In the genomic region with DNA sequence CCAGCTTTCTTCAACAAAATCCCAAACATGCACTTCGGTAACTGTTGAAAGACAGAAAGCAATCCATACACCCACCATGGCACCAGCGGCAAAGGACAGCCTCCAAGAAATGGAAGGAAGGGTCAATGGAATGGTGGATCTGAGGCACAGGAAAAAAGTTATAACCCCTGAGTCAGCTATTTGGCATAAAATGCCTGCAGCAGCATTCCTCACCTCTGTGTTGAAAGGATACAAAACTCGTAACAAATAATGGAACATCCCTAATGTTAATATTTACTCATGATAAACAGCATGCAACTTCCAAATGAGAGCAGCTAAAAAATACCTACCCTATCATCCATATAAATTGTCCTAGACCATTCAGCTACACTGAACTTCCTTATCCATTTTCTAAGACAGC, we compare ENCODE assay signal across 22 cellular contexts.
"Had no signal": no experiment of that assay in that cellular context is flagged by ENCODE, and none has a peak within 500 bp of the region (broad histone marks: within the 10 kb centered on the region; RNA-seq: fewer than 3 reads in every experiment).

No MANE protein-coding gene starts in this region.

- H3K36me3 ChIP-seq: breast epithelium, left ventricle myocardium inferior had no signal

- DNase-seq: activated CD4-positive, alpha-beta T cell treated with anti-CD3 and anti-CD28 coated beads, Interleukin-2, amount 10 ng/mL, durations not matched to agents 24 days and 14 days; activated CD4-positive, CD25-positive, alpha-beta regulatory T cell; activated CD8-positive, alpha-beta memory T cell treated with anti-CD3 and anti-CD28 coated beads for 24 hours; activated naive CD4-positive, alpha-beta T cell treated with Interleukin-2 at 50 U/mL for 16 hours; anterior cingulate cortex; effector memory CD4-positive, alpha-beta T cell; erythroblast; heart right ventricle; left ventricle myocardium inferior; naive thymus-derived CD8-positive, alpha-beta T cell; retina; stimulated activated CD4-positive, alpha-beta T cell treated with anti-CD3 and anti-CD28 coated beads, Interleukin-2, amount 100 ng/mL, for 48 hours; T-helper 2 cell had no signal

- H3K4me3 Mint-ChIP-seq: activated CD4-positive, alpha-beta T cell treated with anti-CD3 and anti-CD28 coated beads, Interleukin-2, amount 10 ng/mL, durations not matched to agents 24 days and 14 days; activated T-helper 17 cell treated with anti-CD3 and anti-CD28 coated beads, Interleukin-2, amount 50 U/mL, for 72 hours; dendritic cell treated with granulocyte-macrophage colony-stimulating factor and Interleukin-4, amounts not matched to agents 40 ng/mL and 50 ng/mL, for 4 days; memory B cell; stimulated activated memory B cell treated with anti-CD40 and anti-IgM and Interleukin-4, amounts not matched to agents 10 μg/mL and 1 μg/mL and 100 μg/mL, for 72 hours had no signal

- H3K27ac Mint-ChIP-seq: activated CD4-positive, alpha-beta T cell treated with anti-CD3 and anti-CD28 coated beads, Interleukin-2, amount 10 ng/mL, durations not matched to agents 24 days and 14 days; dendritic cell treated with granulocyte-macrophage colony-stimulating factor and Interleukin-4, amounts not matched to agents 40 ng/mL and 50 ng/mL, for 4 days had no signal

- H3K27ac ChIP-seq: breast epithelium, gastroesophageal sphincter, heart right ventricle, left ventricle myocardium inferior, neutrophil, parathyroid adenoma, tibial nerve had no signal

- H3K27me3 Mint-ChIP-seq: activated CD4-positive, alpha-beta T cell treated with anti-CD3 and anti-CD28 coated beads, Interleukin-2, amount 10 ng/mL, durations not matched to agents 24 days and 14 days; activated T-helper 17 cell treated with anti-CD3 and anti-CD28 coated beads, Interleukin-2, amount 50 U/mL, for 72 hours; dendritic cell treated with granulocyte-macrophage colony-stimulating factor and Interleukin-4, amounts not matched to agents 40 ng/mL and 50 ng/mL, for 4 days; memory B cell; naive thymus-derived CD8-positive, alpha-beta T cell; stimulated activated memory B cell treated with anti-CD40 and anti-IgM and Interleukin-4, amounts not matched to agents 10 μg/mL and 1 μg/mL and 100 μg/mL, for 72 hours had no signal

- H3K9me3 Mint-ChIP-seq: activated CD4-positive, alpha-beta T cell treated with anti-CD3 and anti-CD28 coated beads, Interleukin-2, amount 10 ng/mL, durations not matched to agents 24 days and 14 days; activated T-helper 17 cell treated with anti-CD3 and anti-CD28 coated beads, Interleukin-2, amount 50 U/mL, for 72 hours; dendritic cell treated with granulocyte-macrophage colony-stimulating factor and Interleukin-4, amounts not matched to agents 40 ng/mL and 50 ng/mL, for 4 days; memory B cell; naive thymus-derived CD8-positive, alpha-beta T cell; stimulated activated memory B cell treated with anti-CD40 and anti-IgM and Interleukin-4, amounts not matched to agents 10 μg/mL and 1 μg/mL and 100 μg/mL, for 72 hours had no signal

- ATAC-seq: activated T-helper 17 cell treated with anti-CD3 and anti-CD28 coated beads, Interleukin-2, amount 50 U/mL, for 72 hours; gastroesophageal sphincter; heart right ventricle; naive thymus-derived CD8-positive, alpha-beta T cell; stimulated activated memory B cell treated with anti-CD40 and anti-IgM and Interleukin-4, amounts not matched to agents 10 μg/mL and 1 μg/mL and 100 μg/mL, for 72 hours had no signal

- H3K9me3 ChIP-seq: breast epithelium, gastroesophageal sphincter, heart right ventricle, left ventricle myocardium inferior, neutrophil, tibial nerve had no signal

- H3K4me3 ChIP-seq: breast epithelium, gastroesophageal sphincter, heart right ventricle, left ventricle myocardium inferior, tibial nerve had no signal

- H2AFZ ChIP-seq: parathyroid adenoma had no signal

- H3K9ac ChIP-seq: parathyroid adenoma had no signal

- H3K27me3 ChIP-seq: breast epithelium, gastroesophageal sphincter, heart right ventricle, neutrophil, tibial nerve had no signal
